ENCODE assay signal across 9 cellular contexts in the genomic region with DNA sequence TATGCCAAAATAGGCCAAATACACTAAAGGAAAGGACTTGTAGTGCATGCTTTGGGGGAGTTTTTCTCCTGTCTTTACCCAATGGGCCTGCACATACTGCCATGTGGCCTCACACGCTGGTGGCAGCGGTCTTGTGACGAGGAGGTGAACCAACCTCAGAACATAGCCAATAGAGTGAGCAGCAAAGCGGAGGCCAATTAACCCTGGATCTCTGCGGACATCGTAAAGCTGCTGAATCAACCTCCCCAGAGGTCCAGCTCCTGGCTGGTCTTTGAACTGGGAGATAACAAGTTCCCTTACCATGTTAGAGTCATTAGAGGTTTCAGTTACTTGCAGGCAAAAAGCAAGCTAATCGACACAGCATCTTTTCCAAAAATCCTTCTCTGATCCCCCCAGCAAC.
"Had no signal": no experiment of that assay in that cellular context is flagged by ENCODE, and none has a peak within 500 bp of the region (broad histone marks: within the 10 kb centered on the region; RNA-seq: fewer than 3 reads in every experiment).

No MANE protein-coding gene starts in this region.

- DNase-seq: GM23248, GOT3, H7, HFFc6, KBM-7 had no signal

- H3K27ac Mint-ChIP-seq: HFFc6 had no signal

- H3K4me1 Mint-ChIP-seq: IgD-negative memory B cell had no signal

- H3K9ac ChIP-seq: GM23248 had no signal

- H3K36me3 ChIP-seq: HAP-1 had no signal

- H3K4me1 ChIP-seq: HAP-1 had no signal

- H3K27ac ChIP-seq: GM23248 had no signal

- H2AFZ ChIP-seq: GM23248 had no signal

- H3K4me3 ChIP-seq: GM23248, HAP-1 had no signal

- H3K4me3 Mint-ChIP-seq: HFFc6 had no signal

- H3K9me3 Mint-ChIP-seq: HFFc6 had no signal

- H3K36me3 Mint-ChIP-seq: IgD-negative memory B cell had no signal

- ATAC-seq: HCT116, HepG2 had no signal

- H3K9me3 ChIP-seq: HAP-1 had no signal
